In the genomic region with DNA sequence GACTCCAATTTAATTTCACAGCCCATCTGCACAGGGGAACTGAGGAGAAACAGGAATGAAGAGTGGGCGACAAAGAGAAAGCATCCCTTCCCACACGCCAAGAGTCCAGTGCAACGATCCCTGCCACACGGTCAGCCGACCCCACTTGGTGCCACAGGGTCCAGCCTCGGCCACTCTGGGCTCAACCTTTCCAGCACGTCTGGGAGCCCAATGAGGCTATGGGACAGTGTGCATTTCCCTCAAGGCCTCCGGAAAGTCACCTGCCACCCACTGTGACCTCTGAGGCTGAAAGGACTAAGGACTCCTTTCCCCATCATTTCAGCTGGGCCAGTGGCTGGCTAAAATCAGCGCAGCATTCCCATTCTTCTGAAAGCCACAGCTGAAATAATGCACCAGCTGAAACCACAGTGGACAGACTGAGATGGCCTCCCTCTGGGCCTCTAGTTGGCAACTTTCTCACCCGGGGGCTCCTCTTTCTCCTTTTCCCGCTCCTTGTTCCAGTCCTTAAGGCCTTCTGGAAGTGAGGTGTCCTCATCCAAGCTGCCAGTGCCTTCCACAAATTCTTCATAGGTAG, we compare ENCODE assay signal across 1 cellular context.
TF ChIP-seq lines count a peak whose summit lies in the region.

No MANE protein-coding gene starts in this region.

TF ChIP-seq in endothelial cell of umbilical vein, 7 proteins besides CTCF, POLR2A, EP300 and RAD21:
- TF ChIP-seq EZH2 (IDR thresholded peaks at IDR 0.05; ENCODE audit: borderline replicate concordance, low read depth, low read length, severe bottlenecking) (no peak), GATA2 (IDR thresholded peaks at IDR 0.05; ENCODE audit: insufficient read depth, insufficient read length, low read depth, low read length) (no peak), JUN (IDR thresholded peaks at IDR 0.05; ENCODE audit: borderline replicate concordance, insufficient read depth, insufficient read length, low read depth) (no peak), FOS (IDR thresholded peaks at IDR 0.05; ENCODE audit: borderline replicate concordance, insufficient read depth, low read length) (no peak), MYC (IDR thresholded peaks at IDR 0.05; ENCODE audit: low read depth, low read length) (no peak), POLR2AphosphoS5 (IDR thresholded peaks at IDR 0.05; ENCODE audit: insufficient read depth, low read depth, low read length) (no peak)
- TF ChIP-seq, protein P1, sequence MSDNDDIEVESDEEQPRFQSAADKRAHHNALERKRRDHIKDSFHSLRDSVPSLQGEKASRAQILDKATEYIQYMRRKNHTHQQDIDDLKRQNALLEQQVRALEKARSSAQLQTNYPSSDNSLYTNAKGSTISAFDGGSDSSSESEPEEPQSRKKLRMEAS (IDR thresholded peaks at IDR 0.05; ENCODE audit: insufficient read depth, insufficient read length) = no peak
TF ChIP-seq in endothelial cell of umbilical vein: peak in this region for 0.
